In the genomic region with DNA sequence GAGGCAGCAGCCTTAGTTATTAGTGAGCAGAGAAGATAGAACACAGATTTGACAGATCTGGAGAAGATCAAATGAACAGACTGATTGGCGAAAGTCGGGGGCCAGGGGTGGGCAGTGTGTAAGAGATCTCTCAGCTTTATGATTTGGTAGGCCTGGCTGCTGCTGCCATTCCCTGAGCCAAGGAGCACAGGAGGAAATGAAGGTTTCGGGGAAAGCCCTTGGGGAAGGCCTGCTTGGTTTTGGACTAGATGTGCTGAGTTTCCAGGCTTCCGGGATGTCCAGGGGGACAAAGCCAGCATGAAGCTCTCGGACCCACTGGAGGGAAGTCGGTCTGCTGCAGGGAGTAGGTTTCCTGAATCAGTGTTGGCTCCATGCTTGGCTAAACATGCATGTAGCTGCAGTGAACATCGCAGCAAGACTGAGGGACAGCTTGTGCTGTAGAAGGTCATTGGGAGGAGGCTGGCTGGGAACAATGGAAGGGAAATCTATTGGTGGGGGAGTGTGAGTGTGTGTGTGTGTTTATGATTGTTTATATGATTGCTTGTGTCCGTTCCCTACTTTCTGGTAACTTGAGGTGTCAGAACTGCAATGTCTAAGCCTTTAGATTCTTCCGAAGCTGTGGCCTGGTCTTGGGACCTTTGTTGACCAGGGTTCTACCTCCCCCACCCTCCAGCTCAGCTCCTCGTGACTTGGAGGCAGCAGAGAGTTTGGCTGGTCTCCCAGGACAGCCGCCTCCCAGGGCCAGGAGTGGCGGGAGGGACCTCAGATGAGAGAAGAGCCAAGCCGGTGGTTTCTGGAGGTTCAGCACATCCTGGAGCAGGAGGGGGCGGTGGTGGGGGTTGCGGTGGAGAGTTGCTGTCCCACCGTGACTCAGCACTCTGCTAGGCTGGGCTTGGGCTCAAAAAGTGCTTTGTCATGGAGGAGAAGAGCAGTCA, we compare ENCODE assay signal across 8 cellular contexts. TPM values are rescaled to one million over a fixed set of nuclear protein-coding genes. Genes with fewer than 3 reads are reported as not detected.
A peak's percentile ranks its signal among the peaks of the same experiment; 100 is the strongest.
DNase-seq lines count a peak whose midpoint lies in the region; ATAC-seq and TF ChIP-seq lines count a peak whose summit lies in the region.

No MANE protein-coding gene starts in this region.

- peaks cover 49% of the 10 kb centered on the region for H3K4me1 Mint-ChIP-seq in GM23338
- H3K4me1 Mint-ChIP-seq in stimulated activated naive CD8-positive, alpha-beta T cell treated with anti-CD3 and anti-CD28 coated beads, Interleukin-15, Interleukin-2, amounts not matched to agents 100 ng/mL and 50 ng/mL, for 24 hours (ENCODE audit: low read depth), result peaks cover 55% of the 10 kb centered on the region

- H3K36me3 ChIP-seq in BLaER1 treated with 17β-estradiol and CSF1 and Interleukin-3, amounts not matched to agents 10 nM and 100 nM, result peaks cover 0 to 9% (median 5%) of the 10 kb centered on the region in 11 experiments; a peak in 17 of 22 replicates
- H3K36me3 ChIP-seq in GM23338 (ENCODE audit: insufficient read depth), result peaks cover 2% of the 10 kb centered on the region; the same call in 1 of the 2 replicates

- H3K4me3 Mint-ChIP-seq in GM23338, result peak overlapping the region; percentile 1; the same call in 1 of the 3 replicates
- H3K4me3 Mint-ChIP-seq in stimulated activated naive CD8-positive, alpha-beta T cell treated with anti-CD3 and anti-CD28 coated beads, Interleukin-15, Interleukin-2, amounts not matched to agents 100 ng/mL and 50 ng/mL, for 24 hours, result peak overlapping the region; percentile 12

- no peaks in the 10 kb centered on the region for H3K9me3 Mint-ChIP-seq in GM23338
- no peaks in the 10 kb centered on the region for H3K9me3 Mint-ChIP-seq in stimulated activated naive CD8-positive, alpha-beta T cell treated with anti-CD3 and anti-CD28 coated beads, Interleukin-15, Interleukin-2, amounts not matched to agents 100 ng/mL and 50 ng/mL, for 24 hours

- peak overlapping the region; percentile 84 to 98 (median 91) for H3K4me2 ChIP-seq in BLaER1 treated with 17β-estradiol and CSF1 and Interleukin-3, amounts not matched to agents 10 nM and 100 nM
- peak overlapping the region; percentile 63 for H3K4me2 ChIP-seq in GM23338

- peaks cover 5% of the 10 kb centered on the region for H3K36me3 Mint-ChIP-seq in GM23338 (ENCODE audit: low read depth)
- H3K36me3 Mint-ChIP-seq in stimulated activated naive CD8-positive, alpha-beta T cell treated with anti-CD3 and anti-CD28 coated beads, Interleukin-15, Interleukin-2, amounts not matched to agents 100 ng/mL and 50 ng/mL, for 24 hours (ENCODE audit: low read depth), result peaks cover 1% of the 10 kb centered on the region

- peak overlapping the region; percentile 79 to 100 (median 95) for H3K9ac ChIP-seq in BLaER1 treated with 17β-estradiol and CSF1 and Interleukin-3, amounts not matched to agents 10 nM and 100 nM

- H3F3A ChIP-seq in GM23338 (replicated peaks; ENCODE audit: low read depth), result 0 out of 2 replicates have a peak, but pooled peaks cover 10% of the 10 kb centered on the region

- H3K27me3 ChIP-seq in BLaER1 treated with 17β-estradiol and CSF1 and Interleukin-3, amounts not matched to agents 10 nM and 100 nM, result peaks cover 0 to 3% (median 0%) of the 10 kb centered on the region in 11 experiments; a peak in 1 of 22 replicates
- no peaks in the 10 kb centered on the region for H3K27me3 ChIP-seq in GM23338 (ENCODE audit: insufficient read depth)

- TF ChIP-seq CTCF in GM23338 (conservative IDR thresholded peaks at IDR 0.05; ENCODE audit: low read depth in 2 of 2), result no peak

- peaks cover 66 to 85% (median 77%) of the 10 kb centered on the region in 10 experiments for H3K4me1 ChIP-seq in BLaER1 treated with 17β-estradiol and CSF1 and Interleukin-3, amounts not matched to agents 10 nM and 100 nM
- peaks cover 39% of the 10 kb centered on the region for H3K4me1 ChIP-seq in GM23338 (ENCODE audit: insufficient read depth)

- peaks cover 29% of the 10 kb centered on the region for H3K27me3 Mint-ChIP-seq in GM23338 (ENCODE audit: insufficient read depth, low read depth, poor library complexity)
- H3K27me3 Mint-ChIP-seq in stimulated activated naive CD8-positive, alpha-beta T cell treated with anti-CD3 and anti-CD28 coated beads, Interleukin-15, Interleukin-2, amounts not matched to agents 100 ng/mL and 50 ng/mL, for 24 hours, result no peaks in the 10 kb centered on the region

- peak; percentile 98 for DNase-seq in GM23338 (ENCODE audit: low spot score)
- peak; percentile 93 for DNase-seq in NCI-H345 (lab: John Stamatoyannopoulos, UW)
- DNase-seq in activated CD4-positive, alpha-beta T cell treated with anti-CD3 and anti-CD28 coated beads, Interleukin-2, amount 50 U/mL, for 48 hours, result peak; percentile 52 to 59
- DNase-seq in epithelial cell of prostate (ENCODE audit: low read depth, low spot score), result peak; percentile 81
- peak; percentile 96 for DNase-seq in mesenteric fat pad (ENCODE audit: low spot score)

- H3K27ac Mint-ChIP-seq in GM23338, result peak overlapping the region; percentile 94
- H3K27ac Mint-ChIP-seq in stimulated activated naive CD8-positive, alpha-beta T cell treated with anti-CD3 and anti-CD28 coated beads, Interleukin-15, Interleukin-2, amounts not matched to agents 100 ng/mL and 50 ng/mL, for 24 hours, result peak overlapping the region; percentile 79

- peaks cover 0 to 5% (median 0%) of the 10 kb centered on the region in 11 experiments; a peak in 2 of 22 replicates for H3K9me3 ChIP-seq in BLaER1 treated with 17β-estradiol and CSF1 and Interleukin-3, amounts not matched to agents 10 nM and 100 nM (replicated peaks in 1 of 11)

- H3K27ac ChIP-seq in BLaER1 treated with 17β-estradiol and CSF1 and Interleukin-3, amounts not matched to agents 10 nM and 100 nM, result peak overlapping the region; percentile 92 to 100 (median 98)
- H3K27ac ChIP-seq in GM23338 (ENCODE audit: low read depth) (peak overlapping the region; percentile 90), epithelial cell of prostate (peak overlapping the region; percentile 99)

- H3K4me3 ChIP-seq in BLaER1 treated with 17β-estradiol and CSF1 and Interleukin-3, amounts not matched to agents 10 nM and 100 nM, result peak overlapping the region; percentile 25 to 97 (median 46); a peak in 18 of 20 replicates
- peak overlapping the region; percentile 25; the same call in 1 of the 2 replicates for H3K4me3 ChIP-seq in GM23338

- 0 out of 2 replicates have a peak overlapping the region, but pooled peaks have one; percentile 47 for H2AFZ ChIP-seq in GM23338

- ATAC-seq in GM23338 (peak; percentile 53), HG03521 (IDR thresholded peaks at IDR 0.05; ENCODE audit: unreplicated experiment) (no peak)

- H4K20me1 ChIP-seq in BLaER1 treated with 17β-estradiol and CSF1 and Interleukin-3, amounts not matched to agents 10 nM and 100 nM, result peaks cover 8 to 10% (median 9%) of the 10 kb centered on the region in 11 experiments
- H4K20me1 ChIP-seq in GM23338 (replicated peaks; ENCODE audit: insufficient read depth), result peaks cover 6% of the 10 kb centered on the region

- 0 out of 2 replicates have a peak, but pooled peaks cover 4% of the 10 kb centered on the region for H3K9me2 ChIP-seq in GM23338 (ENCODE audit: insufficient read depth)

- H3K79me2 ChIP-seq in GM23338 (replicated peaks; ENCODE audit: insufficient read depth), result peaks cover 25% of the 10 kb centered on the region

TF ChIP-seq in GM23338, 12 proteins besides CTCF, POLR2A, EP300 and RAD21 (continues in another document):
- TF ChIP-seq EZH2 (IDR thresholded peaks at IDR 0.05; ENCODE audit: low read depth, unreplicated experiment) (no peak), ZNF331 (CRISPR knock-in tag; IDR thresholded peaks at IDR 0.05; ENCODE audit: low read depth) (no peak), NANOG (IDR thresholded peaks at IDR 0.05; ENCODE audit: borderline replicate concordance) (no peak), POLR2AphosphoS5 (IDR thresholded peaks at IDR 0.05; ENCODE audit: low read depth) (peak; percentile 66), EZH2phosphoT487 (IDR thresholded peaks at IDR 0.05; ENCODE audit: unreplicated experiment) (no peak), JUNB (IDR thresholded peaks at IDR 0.05; ENCODE audit: unreplicated experiment) (no peak), ZNF114 (CRISPR knock-in tag; IDR thresholded peaks at IDR 0.05) (no peak), CREB1 (CRISPR knock-in tag; IDR thresholded peaks at IDR 0.05; ENCODE audit: low read depth) (0 out of 2 replicates have a peak, but pooled peaks have one; percentile 5)
- TF ChIP-seq, protein P1, sequence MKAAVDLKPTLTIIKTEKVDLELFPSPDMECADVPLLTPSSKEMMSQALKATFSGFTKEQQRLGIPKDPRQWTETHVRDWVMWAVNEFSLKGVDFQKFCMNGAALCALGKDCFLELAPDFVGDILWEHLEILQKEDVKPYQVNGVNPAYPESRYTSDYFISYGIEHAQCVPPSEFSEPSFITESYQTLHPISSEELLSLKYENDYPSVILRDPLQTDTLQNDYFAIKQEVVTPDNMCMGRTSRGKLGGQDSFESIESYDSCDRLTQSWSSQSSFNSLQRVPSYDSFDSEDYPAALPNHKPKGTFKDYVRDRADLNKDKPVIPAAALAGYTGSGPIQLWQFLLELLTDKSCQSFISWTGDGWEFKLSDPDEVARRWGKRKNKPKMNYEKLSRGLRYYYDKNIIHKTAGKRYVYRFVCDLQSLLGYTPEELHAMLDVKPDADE (IDR thresholded peaks at IDR 0.05), result no peak

RNA-seq across cellular contexts. Expression of a gene that starts 4.0 kb away (rescaled TPM):
- 718 and 839 TPM in 2 replicates for total RNA-seq in GM23338 (2014; rRNA removed; shearing (Covaris generic))
- 2,531 and 2,750 TPM in 2 replicates for polyA plus RNA-seq in GM23338 (2016; fragmentation: Nextera tagmentation; extraction: Ambion mirVana)
- 7,690 TPM for total RNA-seq in mesenteric fat pad

RNA-seq across cellular contexts. Expression of a gene that starts 21.3 kb away (rescaled TPM):
- 0.35 and 0.89 TPM in 2 replicates for total RNA-seq in GM23338 (2014; rRNA removed; shearing (Covaris generic))
- 0.44 and 0.75 TPM in 2 replicates for polyA plus RNA-seq in GM23338 (2016; fragmentation: Nextera tagmentation; extraction: Ambion mirVana)
- 13.2 TPM for total RNA-seq in mesenteric fat pad

RNA-seq across cellular contexts. Expression of a gene that starts 54.1 kb away (rescaled TPM):
- total RNA-seq in GM23338 (2014; rRNA removed; shearing (Covaris generic)), result 2.7 and 4.0 TPM in 2 replicates
- 3.4 and 3.9 TPM in 2 replicates for polyA plus RNA-seq in GM23338 (2016; fragmentation: Nextera tagmentation; extraction: Ambion mirVana)
- total RNA-seq in mesenteric fat pad, result 36.5 TPM
